In the genomic region with DNA sequence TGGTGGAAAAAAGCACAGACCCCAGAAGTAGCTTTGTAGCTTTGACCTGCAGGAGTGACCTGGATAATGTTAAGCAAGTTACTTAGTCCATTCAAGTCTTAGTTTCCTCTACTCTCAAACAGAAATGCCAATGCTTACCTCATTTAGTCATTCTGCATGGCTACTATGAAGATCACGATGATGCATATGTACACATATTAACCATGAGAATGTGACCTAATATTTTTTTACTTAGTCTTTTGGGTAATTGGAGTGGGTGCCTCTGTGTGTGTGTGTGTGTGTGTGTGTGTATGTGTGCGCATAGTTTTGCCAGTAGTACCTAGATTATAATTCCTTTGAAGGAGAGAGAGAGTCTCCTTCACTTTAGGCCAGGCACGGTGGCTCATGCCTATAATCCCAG, we compare ENCODE assay signal across 14 cellular contexts.
DNase-seq lines count a peak whose midpoint lies in the region; ATAC-seq, FAIRE-seq and TF ChIP-seq lines count a peak whose summit lies in the region.
"Had no signal": no experiment of that assay in that cellular context is flagged by ENCODE, and none has a peak within 500 bp of the region (broad histone marks: within the 10 kb centered on the region; RNA-seq: fewer than 3 reads in every experiment).

No MANE protein-coding gene starts in this region.

- ATAC-seq in left lung (peak; percentile 37), GM21390 (IDR thresholded peaks at IDR 0.05; ENCODE audit: unreplicated experiment) (no peak)
- ATAC-seq: activated CD8-positive, alpha-beta T cell treated with anti-CD3 and anti-CD28 coated beads for 36 hours had no signal

- no peaks in the 10 kb centered on the region for H3K36me3 ChIP-seq in bronchial epithelial cell (ENCODE audit: control insufficient read depth, insufficient read depth, low read length)
- H3K36me3 ChIP-seq in left lung, result no peaks in the 10 kb centered on the region
- H3K36me3 ChIP-seq: transverse colon had no signal

- TF ChIP-seq CTCF in bronchial epithelial cell (IDR thresholded peaks at IDR 0.05; ENCODE audit: insufficient read depth, low read length, severe bottlenecking) (no peak), left lung (IDR thresholded peaks at IDR 0.05) (no peak)

- DNase-seq in ACHN (peak; percentile 83), M059J (ENCODE audit: low read depth) (peak; percentile 72), bronchial epithelial cell (ENCODE audit: low read depth) (peak; percentile 91), left lung (no peak), OCI-M1 (lab: John Stamatoyannopoulos, UW) (no peak), GDM1 (lab: John Stamatoyannopoulos, UW) (no peak)
- no peak for DNase-seq in stimulated activated naive CD4-positive, alpha-beta T cell treated with Interleukin-2 at 50 U/mL for 16 hours (lab: John Stamatoyannopoulos, UW)
- DNase-seq: activated CD8-positive, alpha-beta T cell treated with anti-CD3 and anti-CD28 coated beads for 36 hours; activated gamma-delta T cell treated with Interleukin-2 at 50 U/mL for 16 hours; cerebellar nuclear complex; left cardiac atrium; stimulated activated CD4-positive, alpha-beta T cell treated with anti-CD3 and anti-CD28 coated beads, Interleukin-15, amount 100 ng/mL, for 24 hours; transverse colon had no signal

- H3K4me3 ChIP-seq in bronchial epithelial cell (ENCODE audit: low read depth, low read length) (no peak overlapping the region), left lung (no peak overlapping the region)
- H3K4me3 ChIP-seq: transverse colon had no signal

- in situ Hi-C loops in ACHN (cut with HindIII; ENCODE audit: low pct_ligation_motif_present, low pct_unique_long_range_greater_than_20kb, low sequenced_read_pairs), result no loop called here

- peak; percentile 18 for FAIRE-seq in bronchial epithelial cell (lab: Jason Lieb, UNC)

- H3K9me3 ChIP-seq in left lung, result no peaks in the 10 kb centered on the region
- H3K9me3 ChIP-seq: transverse colon had no signal

- intact Hi-C loops in left lung (cut with DNase I), result no loop called here

- no peaks in the 10 kb centered on the region for H3K27me3 ChIP-seq in bronchial epithelial cell (ENCODE audit: control insufficient read depth, insufficient read depth, low read length)
- H3K27me3 ChIP-seq in left lung, result no peaks in the 10 kb centered on the region
- H3K27me3 ChIP-seq: transverse colon had no signal

- peak overlapping the region; percentile 25 to 40 for H3K27ac ChIP-seq in left lung
- H3K27ac ChIP-seq: transverse colon had no signal

- H3K4me1 ChIP-seq in left lung, result peaks cover 13 to 14% of the 10 kb centered on the region in 2 donors

Comparison
In these comparisons a context has a peak if more than half of its experiments do, and no peak if none do; other contexts are left out.
1. DNase-seq: peak in ACHN (single experiment), M059J (single experiment) and bronchial epithelial cell (single experiment); none in left lung (0 of 2), stimulated activated naive CD4-positive, alpha-beta T cell treated with Interleukin-2 at 50 U/mL for 16 hours (single experiment), OCI-M1 (single experiment) and GDM1 (single experiment).